8 cellular contexts compared by ENCODE assay signal in genomic region chr15:43746245-43746902, GRCh38. TPM values are rescaled to one million over a fixed set of nuclear protein-coding genes. Genes with fewer than 3 reads are reported as not detected.
DNase-seq lines count a peak whose midpoint lies in the region; TF ChIP-seq lines count a peak whose summit lies in the region.
"Not testable (repeated sequence)": the region's sequence is repeated elsewhere in the genome, so short reads cannot be mapped to it uniquely, and the experiment has no call there.

TSS of gene PDIA3 (plus strand) at chr15:43746438. CDS start at chr15:43746540, 102 bp downstream.

- in situ Hi-C loops in HAP-1 (cut with MboI; ENCODE audit: low sequenced_read_pairs) = not testable (repeated sequence)

- H3K9me2 ChIP-seq in neural cell (ENCODE audit: insufficient read depth, low read length) = not testable (repeated sequence)

- not testable (repeated sequence) for TF ChIP-seq RAD21 in neural cell (conservative IDR thresholded peaks at IDR 0.05)

- H3K27ac ChIP-seq in SJSA1 (peak within 1 kb of the TSS; percentile 82), neural cell (ENCODE audit: low read length) (peak within 1 kb of the TSS; percentile 86)

- H4K20me1 ChIP-seq in neural cell (ENCODE audit: insufficient read depth) = not testable (repeated sequence)

- peak within 1 kb of the TSS; percentile 83 for H3K9ac ChIP-seq in ES-I3 (ENCODE audit: low read depth, low read length)
- peak within 1 kb of the TSS; percentile 85 for H3K9ac ChIP-seq in neural cell (ENCODE audit: low read length)

- TF ChIP-seq CTCF in foreskin fibroblast (IDR thresholded peaks at IDR 0.05; ENCODE audit: low read depth, low read length) = not testable (repeated sequence)
- TF ChIP-seq CTCF in neural cell (IDR thresholded peaks at IDR 0.05; ENCODE audit: poor library complexity, severe bottlenecking) = peak; percentile 60

- H3K4me1 Mint-ChIP-seq in stimulated activated naive CD8-positive, alpha-beta T cell treated with anti-CD3 and anti-CD28 coated beads, Interleukin-15, Interleukin-2, amounts not matched to agents 100 ng/mL and 50 ng/mL, for 24 hours (ENCODE audit: low read depth) = peaks cover 53% of the 10 kb centered on the region

- H3K36me3 ChIP-seq in ES-I3 (ENCODE audit: insufficient read depth, low read length); HAP-1 (replicated peaks); neural cell (ENCODE audit: insufficient read depth, low read length): not testable (repeated sequence)
- peaks cover 27% of the 10 kb centered on the region for H3K36me3 ChIP-seq in MG63
- H3K36me3 ChIP-seq in SJSA1 = peaks cover 21% of the 10 kb centered on the region

- H3K27me3 Mint-ChIP-seq in stimulated activated naive CD8-positive, alpha-beta T cell treated with anti-CD3 and anti-CD28 coated beads, Interleukin-15, Interleukin-2, amounts not matched to agents 100 ng/mL and 50 ng/mL, for 24 hours = not testable (repeated sequence)

- peak within 1 kb of the TSS; percentile 94 for H3K27ac Mint-ChIP-seq in stimulated activated naive CD8-positive, alpha-beta T cell treated with anti-CD3 and anti-CD28 coated beads, Interleukin-15, Interleukin-2, amounts not matched to agents 100 ng/mL and 50 ng/mL, for 24 hours

- peak; percentile 77 to 94 for DNase-seq in HAP-1 (ENCODE audit: low spot score in 2 of 2)
- peak; percentile 96 for DNase-seq in MG63
- peak; percentile 88 to 94 for DNase-seq in SJSA1 (ENCODE audit: low read depth in 1 of 2, low spot score in 2 of 2)
- peak; percentile 59 to 74 (median 72) for DNase-seq in activated naive CD4-positive, alpha-beta T cell (lab: John Stamatoyannopoulos, UW)
- DNase-seq in foreskin fibroblast = peak; percentile 87 to 96

- H3K4me3 Mint-ChIP-seq in stimulated activated naive CD8-positive, alpha-beta T cell treated with anti-CD3 and anti-CD28 coated beads, Interleukin-15, Interleukin-2, amounts not matched to agents 100 ng/mL and 50 ng/mL, for 24 hours = peak within 1 kb of the TSS; percentile 94

- peak within 1 kb of the TSS; percentile 94 for H3K4me2 ChIP-seq in neural cell (ENCODE audit: low read length)

- H3K4me1 ChIP-seq in ES-I3 (ENCODE audit: insufficient read depth, low read length); SJSA1 (replicated peaks): not testable (repeated sequence)
- H3K4me1 ChIP-seq in HAP-1 = peaks cover 10% of the 10 kb centered on the region

- not testable (repeated sequence) for H3K27me3 ChIP-seq in HAP-1 (ENCODE audit: low read depth); MG63; SJSA1 (replicated peaks); neural cell (ENCODE audit: insufficient read depth, low read depth, low read length)

- not testable (repeated sequence) for H3K9me3 Mint-ChIP-seq in stimulated activated naive CD8-positive, alpha-beta T cell treated with anti-CD3 and anti-CD28 coated beads, Interleukin-15, Interleukin-2, amounts not matched to agents 100 ng/mL and 50 ng/mL, for 24 hours

- not testable (repeated sequence) for TF ChIP-seq EP300 in neural cell (conservative IDR thresholded peaks at IDR 0.05; ENCODE audit: poor library complexity, severe bottlenecking)

- peaks cover 31% of the 10 kb centered on the region for H3K79me2 ChIP-seq in neural cell (replicated peaks; ENCODE audit: insufficient read depth, low read length)

- peak within 1 kb of the TSS; percentile 71 for H2AFZ ChIP-seq in neural cell (ENCODE audit: low read depth, low read length)

- H3F3A ChIP-seq in neural cell (ENCODE audit: insufficient read depth, low read length, poor library complexity, severe bottlenecking) = not testable (repeated sequence)

- peak within 1 kb of the TSS; percentile 77 for H3K4me3 ChIP-seq in HAP-1
- peak within 1 kb of the TSS; percentile 97 for H3K4me3 ChIP-seq in MG63
- H3K4me3 ChIP-seq in SJSA1 = peak within 1 kb of the TSS; percentile 64
- peak within 1 kb of the TSS; percentile 79 to 81 for H3K4me3 ChIP-seq in foreskin fibroblast (ENCODE audit: low read depth in 1 of 2, low read length in 2 of 2)
- peak within 1 kb of the TSS; percentile 74 for H3K4me3 ChIP-seq in neural cell (ENCODE audit: low read length)

- not testable (repeated sequence) for H3K9me3 ChIP-seq in ES-I3 (ENCODE audit: control insufficient read depth, insufficient read depth, low read length); HAP-1; MG63; SJSA1 (replicated peaks); neural cell (ENCODE audit: low read length)

- peaks cover 27% of the 10 kb centered on the region for H3K36me3 Mint-ChIP-seq in stimulated activated naive CD8-positive, alpha-beta T cell treated with anti-CD3 and anti-CD28 coated beads, Interleukin-15, Interleukin-2, amounts not matched to agents 100 ng/mL and 50 ng/mL, for 24 hours (ENCODE audit: low read depth)

TF ChIP-seq in neural cell, 6 proteins besides CTCF, POLR2A, EP300 and RAD21:
- TF ChIP-seq POLR2AphosphoS5 (IDR thresholded peaks at IDR 0.05) = peak; percentile 85
- peak; percentile 61 for TF ChIP-seq TAF1 (IDR thresholded peaks at IDR 0.05; ENCODE audit: low read depth)
- peak; percentile 73 for TF ChIP-seq MXI1 (conservative IDR thresholded peaks at IDR 0.05; ENCODE audit: poor library complexity, severe bottlenecking)
- peak; percentile 63 for TF ChIP-seq REST (IDR thresholded peaks at IDR 0.05; ENCODE audit: borderline replicate concordance)

RNA-seq across cellular contexts. Expression of gene PDIA3, which starts in this region (rescaled TPM):
- 441 and 532 TPM in 2 replicates for total RNA-seq in MG63 (2014; rRNA removed; shearing (Covaris generic); ENCODE audit: low replicate concordance)
- 177 and 211 TPM in 2 replicates for total RNA-seq in SJSA1 (2014; rRNA removed; shearing (Covaris generic))
- polyA plus RNA-seq in neural cell = 133 and 136 TPM in 2 replicates
- polyA minus RNA-seq in neural cell = 65.7 and 81.3 TPM in 2 replicates

Comparison
In these comparisons a context has a peak if more than half of its experiments do, and no peak if none do; other contexts are left out.
1. Peak in every context shown above with its lines: DNase-seq, H3K4me3 ChIP-seq and H3K27ac ChIP-seq.